In genomic region chr3:39107056-39107873, GRCh38 we compare ENCODE assay signal across 8 cellular contexts. TPM values are rescaled to one million over a fixed set of nuclear protein-coding genes. Genes with fewer than 3 reads are reported as not detected.
DNase-seq lines count a peak whose midpoint lies in the region; ATAC-seq, FAIRE-seq and TF ChIP-seq lines count a peak whose summit lies in the region.

TSS of gene GORASP1 (minus strand) at chr3:39107627. CDS start at chr3:39107541, 86 bp downstream.
TSS of gene TTC21A (plus strand) at chr3:39107680. CDS start at chr3:39107838, 158 bp downstream.

- H3K27ac ChIP-seq in HepG2 (ENCODE audit: extremely low read length, insufficient read depth, low read length): peak within 1 kb of the TSS; percentile 72

- ATAC-seq in GM18870 (IDR thresholded peaks at IDR 0.05; ENCODE audit: unreplicated experiment) (peak; percentile 32), HG03175 (IDR thresholded peaks at IDR 0.05; ENCODE audit: unreplicated experiment) (peak; percentile 49), HepG2 (peak; percentile 79)

- H2AFZ ChIP-seq in HepG2 (ENCODE audit: low read length): peak within 1 kb of the TSS; percentile 16

- no peaks in the 10 kb centered on the region for H3K9me3 ChIP-seq in HepG2 (ENCODE audit: low read length)

- TF ChIP-seq CTCF in AG09319 (IDR thresholded peaks at IDR 0.05; ENCODE audit: low read depth, low read length) (no peak; the same call in 1 of the 2 replicates), HepG2 (CRISPR knock-in tag; IDR thresholded peaks at IDR 0.05) (no peak)

- DNase-seq in AG09319 (ENCODE audit: extremely low read depth, low read depth) (peak; percentile 63), NCI-H460 (ENCODE audit: extremely low read depth, low read depth) (peak; percentile 68), HepG2 (ENCODE audit: low spot score) (peak; percentile 76)
- peak; percentile 76 for DNase-seq in activated CD4-positive, alpha-beta T cell treated with anti-CD3 and anti-CD28 coated beads, Interleukin-2, amount 10 ng/mL, durations not matched to agents 7 days and 5 days
- DNase-seq in stimulated activated CD4-positive, alpha-beta T cell treated with anti-CD3 and anti-CD28 coated beads, Interleukin-2, amount 100 ng/mL, for 4 hours (ENCODE audit: low read depth): peak; percentile 35

- peaks cover 38% of the 10 kb centered on the region for H3K4me1 ChIP-seq in HepG2 (ENCODE audit: insufficient read depth, low read length)

- H3K27ac Mint-ChIP-seq in activated CD4-positive, alpha-beta T cell treated with anti-CD3 and anti-CD28 coated beads, Interleukin-2, amount 10 ng/mL, durations not matched to agents 7 days and 5 days: peak within 1 kb of the TSS; percentile 88
- H3K27ac Mint-ChIP-seq in dendritic cell treated with granulocyte-macrophage colony-stimulating factor and Interleukin-4, amounts not matched to agents 40 ng/mL and 50 ng/mL, for 4 days: peak within 1 kb of the TSS; percentile 91

- in situ Hi-C loops in HepG2 (cut with HindIII; ENCODE audit: extremely low pct_ligation_motif_present, low pct_unique_long_range_greater_than_20kb): no loop called here

- H3K9me3 Mint-ChIP-seq in activated CD4-positive, alpha-beta T cell treated with anti-CD3 and anti-CD28 coated beads, Interleukin-2, amount 10 ng/mL, durations not matched to agents 7 days and 5 days: no peaks in the 10 kb centered on the region
- no peaks in the 10 kb centered on the region for H3K9me3 Mint-ChIP-seq in dendritic cell treated with granulocyte-macrophage colony-stimulating factor and Interleukin-4, amounts not matched to agents 40 ng/mL and 50 ng/mL, for 4 days

- FAIRE-seq in HepG2 (lab: Jason Lieb, UNC): peak; percentile 42

- peak; percentile 53 for TF ChIP-seq RAD21 in HepG2 (CRISPR knock-in tag; IDR thresholded peaks at IDR 0.05)

- H3K36me3 Mint-ChIP-seq in activated CD4-positive, alpha-beta T cell treated with anti-CD3 and anti-CD28 coated beads, Interleukin-2, amount 10 ng/mL, durations not matched to agents 7 days and 5 days (ENCODE audit: low read depth): peaks cover 2% of the 10 kb centered on the region
- H3K36me3 Mint-ChIP-seq in dendritic cell treated with granulocyte-macrophage colony-stimulating factor and Interleukin-4, amounts not matched to agents 40 ng/mL and 50 ng/mL, for 4 days (ENCODE audit: low read depth): peaks cover 51% of the 10 kb centered on the region

- no peaks in the 10 kb centered on the region; a peak in 1 of 5 replicates for H3K27me3 ChIP-seq in HepG2 (ENCODE audit: control insufficient read depth in 1 of 2, insufficient read depth in 2 of 2, low read length in 2 of 2)

- peak; percentile 72 to 75 for TF ChIP-seq POLR2A in HepG2 (IDR thresholded peaks at IDR 0.05; ENCODE audit: insufficient read depth in 1 of 2, low read depth in 2 of 2, low read length in 2 of 2)

- peaks cover 60% of the 10 kb centered on the region for H3K4me1 Mint-ChIP-seq in activated CD4-positive, alpha-beta T cell treated with anti-CD3 and anti-CD28 coated beads, Interleukin-2, amount 10 ng/mL, durations not matched to agents 7 days and 5 days
- peaks cover 68% of the 10 kb centered on the region for H3K4me1 Mint-ChIP-seq in dendritic cell treated with granulocyte-macrophage colony-stimulating factor and Interleukin-4, amounts not matched to agents 40 ng/mL and 50 ng/mL, for 4 days (ENCODE audit: low read depth)

- CTCF ChIA-PET in activated CD4-positive, alpha-beta T cell treated with anti-CD3 and anti-CD28 coated beads, Interleukin-2, amount 10 ng/mL, durations not matched to agents 7 days and 5 days (lab: Charles Lee): interaction anchor here (0.6 to 6.1 kb wide), 11 partner anchors 9 to 299 kb away, joined by 3 to 21 read pairs (median 4); partner anchors contain the start of gene RPSA
- CTCF ChIA-PET in HepG2 (lab: Yijun Ruan, JAX; ENCODE audit: low intra/inter-chr PET ratio, low total read pairs): no interaction called here

- peak within 1 kb of the TSS; percentile 97 for H3K4me2 ChIP-seq in HepG2 (ENCODE audit: low read depth, low read length)

- POLR2A ChIA-PET in activated CD4-positive, alpha-beta T cell treated with anti-CD3 and anti-CD28 coated beads, Interleukin-2, amount 10 ng/mL, durations not matched to agents 7 days and 5 days (lab: Charles Lee): no interaction called here
- POLR2A ChIA-PET in HepG2 (lab: Yijun Ruan, JAX): interaction anchor here (0.7 to 1.0 kb wide), 4 partner anchors 19 to 181 kb away, joined by 3 read pairs; no protein-coding TSS in a partner anchor

- peak within 1 kb of the TSS; percentile 85 to 94 (median 87) for H3K4me3 ChIP-seq in HepG2 (replicated peaks in 1 of 3; ENCODE audit: insufficient read depth in 1 of 3, low read depth in 2 of 3, low read length in 3 of 3)

- intact Hi-C loops in dendritic cell treated with granulocyte-macrophage colony-stimulating factor and Interleukin-4, amounts not matched to agents 40 ng/mL and 50 ng/mL, for 4 days (cut with micrococcal nuclease): no loop called here
- intact Hi-C loops in HepG2 (cut with micrococcal nuclease; ENCODE audit: unreplicated experiment): loop anchor here (5.0 kb wide), 1 partner anchor 180 kb away; no protein-coding TSS in a partner anchor

- TF ChIP-seq EP300 in HepG2 (IDR thresholded peaks at IDR 0.05; ENCODE audit: low read depth in 2 of 2, low read length in 2 of 2): no peak
- TF ChIP-seq EP300 in HepG2 (CRISPR knock-in tag; IDR thresholded peaks at IDR 0.05; ENCODE audit: borderline replicate concordance): no peak

- no peaks in the 10 kb centered on the region; a peak in 1 of 5 replicates for H3K36me3 ChIP-seq in HepG2 (replicated peaks in 1 of 2; ENCODE audit: control insufficient read depth in 1 of 2, insufficient read depth in 2 of 2, low read length in 2 of 2)

- no peaks in the 10 kb centered on the region for H3K27me3 Mint-ChIP-seq in activated CD4-positive, alpha-beta T cell treated with anti-CD3 and anti-CD28 coated beads, Interleukin-2, amount 10 ng/mL, durations not matched to agents 7 days and 5 days
- peaks cover 4% of the 10 kb centered on the region for H3K27me3 Mint-ChIP-seq in dendritic cell treated with granulocyte-macrophage colony-stimulating factor and Interleukin-4, amounts not matched to agents 40 ng/mL and 50 ng/mL, for 4 days

- no peaks in the 10 kb centered on the region for H4K20me1 ChIP-seq in HepG2 (ENCODE audit: insufficient read depth, low read length)

- H3K79me2 ChIP-seq in HepG2 (ENCODE audit: insufficient read depth, low read length): peaks cover 20% of the 10 kb centered on the region

- peak within 1 kb of the TSS; percentile 90 for H3K9ac ChIP-seq in HepG2 (ENCODE audit: insufficient read depth, low read depth, low read length)

- WGBS in HepG2 (ENCODE audit: low lambda C conversion rate): 4% methylated on average over 9 of the region's 97 CpGs

- no TSS peak for BruUV-seq in HepG2 (replicated peaks; lab: Mats Ljungman, UMichigan)

- peak within 1 kb of the TSS; percentile 79 for H3K4me3 Mint-ChIP-seq in activated CD4-positive, alpha-beta T cell treated with anti-CD3 and anti-CD28 coated beads, Interleukin-2, amount 10 ng/mL, durations not matched to agents 7 days and 5 days
- H3K4me3 Mint-ChIP-seq in dendritic cell treated with granulocyte-macrophage colony-stimulating factor and Interleukin-4, amounts not matched to agents 40 ng/mL and 50 ng/mL, for 4 days: peak within 1 kb of the TSS; percentile 91

RNA-seq across cellular contexts. Expression of gene GORASP1, which starts in this region (rescaled TPM):
- 16.4 and 22.3 TPM in 2 replicates for total RNA-seq in NCI-H460 (2014; rRNA removed; shearing (Covaris generic))
- polyA plus RNA-seq in NCI-H460 (2014; cell fraction: nucleus; rRNA removed): 87.0 and 107 TPM in 2 replicates
- 10 to 100 TPM; 31.6 to 33.7 TPM for total RNA-seq in activated CD4-positive, alpha-beta T cell treated with anti-CD3 and anti-CD28 coated beads, Interleukin-2, amount 10 ng/mL, durations not matched to agents 7 days and 5 days
- 27.0 and 36.4 TPM in 2 replicates for total RNA-seq in HepG2 (2016; rRNA removed; fragmentation: Illumina TruSeq; extraction: Trizol)
- total RNA-seq in HepG2 (2016; cell fraction: cytosol; rRNA removed; fragmentation: Illumina TruSeq; extraction: Trizol; ENCODE audit: low read depth): 6.2 and 6.3 TPM in 2 replicates
- total RNA-seq in HepG2 (2016; cell fraction: insoluble cytoplasmic fraction; rRNA removed; fragmentation: Illumina TruSeq; extraction: Trizol): 24.7 and 34.0 TPM in 2 replicates
- 11.1 and 12.7 TPM in 2 replicates for total RNA-seq in HepG2 (2016; cell fraction: membrane; rRNA removed; fragmentation: Illumina TruSeq; extraction: Trizol)
- 42.3 and 46.1 TPM in 2 replicates for total RNA-seq in HepG2 (2016; cell fraction: nucleus; rRNA removed; fragmentation: Illumina TruSeq; extraction: Trizol)
- 39.8 and 41.6 TPM in 2 replicates for polyA plus RNA-seq in HepG2 (2011; rRNA removed)
- polyA plus RNA-seq in HepG2 (2011; cell fraction: cytosol; rRNA removed): 22.2 and 27.9 TPM in 2 replicates
- 99.2 and 109 TPM in 2 replicates for polyA plus RNA-seq in HepG2 (2011; cell fraction: nucleus; rRNA removed)
- 14.9 and 22.9 TPM in 2 replicates for polyA plus RNA-seq in HepG2 (2012)
- polyA plus RNA-seq in HepG2 (2016; cell fraction: cytosol; fragmentation: Illumina TruSeq; extraction: Trizol; ENCODE audit: low read depth): 2.9 and 3.2 TPM in 2 replicates
- polyA plus RNA-seq in HepG2 (2016; cell fraction: insoluble cytoplasmic fraction; fragmentation: Illumina TruSeq; extraction: Trizol; ENCODE audit: low read depth): 28.7 and 29.9 TPM in 2 replicates
- polyA plus RNA-seq in HepG2 (2016; cell fraction: membrane; fragmentation: Illumina TruSeq; extraction: Trizol; ENCODE audit: low read depth): 7.1 and 7.7 TPM in 2 replicates
- polyA plus RNA-seq in HepG2 (2016; cell fraction: nucleus; fragmentation: Illumina TruSeq; extraction: Trizol; ENCODE audit: insufficient read depth, low read depth): 59.7 and 73.8 TPM in 2 replicates
- 59.3 and 84.8 TPM in 2 replicates for polyA minus RNA-seq in HepG2 (2011; rRNA and poly(A)+ RNA removed; ENCODE audit: low replicate concordance)
- polyA minus RNA-seq in HepG2 (2011; cell fraction: cytosol; rRNA and poly(A)+ RNA removed): 13.8 and 14.9 TPM in 2 replicates
- polyA minus RNA-seq in HepG2 (2011; cell fraction: nucleus; rRNA and poly(A)+ RNA removed): 46.4 and 49.4 TPM in 2 replicates

RNA-seq across cellular contexts. Expression of gene TTC21A, which starts in this region (rescaled TPM):
- total RNA-seq in NCI-H460 (2014; rRNA removed; shearing (Covaris generic)): 0.95 and 1.2 TPM in 2 replicates
- 0.08 and 6.7 TPM in 2 replicates for polyA plus RNA-seq in NCI-H460 (2014; cell fraction: nucleus; rRNA removed)
- total RNA-seq in activated CD4-positive, alpha-beta T cell treated with anti-CD3 and anti-CD28 coated beads, Interleukin-2, amount 10 ng/mL, durations not matched to agents 7 days and 5 days: 1 to 10 TPM; 3.8 to 5.1 TPM
- total RNA-seq in HepG2 (2016; rRNA removed; fragmentation: Illumina TruSeq; extraction: Trizol): 0.31 and 0.39 TPM in 2 replicates
- 0.88 TPM in 1 of 2 replicates, not detected in the other for total RNA-seq in HepG2 (2016; cell fraction: cytosol; rRNA removed; fragmentation: Illumina TruSeq; extraction: Trizol; ENCODE audit: low read depth)
- total RNA-seq in HepG2 (2016; cell fraction: insoluble cytoplasmic fraction; rRNA removed; fragmentation: Illumina TruSeq; extraction: Trizol): 0.26 and 0.36 TPM in 2 replicates
- total RNA-seq in HepG2 (2016; cell fraction: membrane; rRNA removed; fragmentation: Illumina TruSeq; extraction: Trizol): 0.07 and 0.22 TPM in 2 replicates
- total RNA-seq in HepG2 (2016; cell fraction: nucleus; rRNA removed; fragmentation: Illumina TruSeq; extraction: Trizol): 0.50 and 2.4 TPM in 2 replicates
- polyA plus RNA-seq in HepG2 (2011; rRNA removed): 1.5 and 1.6 TPM in 2 replicates
- polyA plus RNA-seq in HepG2 (2011; cell fraction: cytosol; rRNA removed): 0.27 and 0.48 TPM in 2 replicates
- 4.9 and 6.3 TPM in 2 replicates for polyA plus RNA-seq in HepG2 (2011; cell fraction: nucleus; rRNA removed)
- polyA plus RNA-seq in HepG2 (2012): 0.63 and 0.74 TPM in 2 replicates
- polyA plus RNA-seq in HepG2 (2016; cell fraction: cytosol; fragmentation: Illumina TruSeq; extraction: Trizol; ENCODE audit: low read depth): 0.08 and 0.12 TPM in 2 replicates
- 0.25 and 0.41 TPM in 2 replicates for polyA plus RNA-seq in HepG2 (2016; cell fraction: insoluble cytoplasmic fraction; fragmentation: Illumina TruSeq; extraction: Trizol; ENCODE audit: low read depth)
- 0.14 and 0.63 TPM in 2 replicates for polyA plus RNA-seq in HepG2 (2016; cell fraction: membrane; fragmentation: Illumina TruSeq; extraction: Trizol; ENCODE audit: low read depth)
- polyA plus RNA-seq in HepG2 (2016; cell fraction: nucleus; fragmentation: Illumina TruSeq; extraction: Trizol; ENCODE audit: insufficient read depth, low read depth): 2.2 TPM in 2 replicates
- polyA minus RNA-seq in HepG2 (2011; rRNA and poly(A)+ RNA removed; ENCODE audit: low replicate concordance): 1.4 and 2.3 TPM in 2 replicates
- 0.53 TPM in 1 of 2 replicates, not detected in the other for polyA minus RNA-seq in HepG2 (2011; cell fraction: cytosol; rRNA and poly(A)+ RNA removed)
- 3.1 and 5.3 TPM in 2 replicates for polyA minus RNA-seq in HepG2 (2011; cell fraction: nucleus; rRNA and poly(A)+ RNA removed)

Comparison
In these comparisons a context has a peak if more than half of its experiments do, and no peak if none do; other contexts are left out.
1. Peak in every context shown above with its lines: DNase-seq, ATAC-seq, H3K4me3 ChIP-seq and H3K27ac ChIP-seq.